1 cellular context compared by ENCODE assay signal in the genomic region with DNA sequence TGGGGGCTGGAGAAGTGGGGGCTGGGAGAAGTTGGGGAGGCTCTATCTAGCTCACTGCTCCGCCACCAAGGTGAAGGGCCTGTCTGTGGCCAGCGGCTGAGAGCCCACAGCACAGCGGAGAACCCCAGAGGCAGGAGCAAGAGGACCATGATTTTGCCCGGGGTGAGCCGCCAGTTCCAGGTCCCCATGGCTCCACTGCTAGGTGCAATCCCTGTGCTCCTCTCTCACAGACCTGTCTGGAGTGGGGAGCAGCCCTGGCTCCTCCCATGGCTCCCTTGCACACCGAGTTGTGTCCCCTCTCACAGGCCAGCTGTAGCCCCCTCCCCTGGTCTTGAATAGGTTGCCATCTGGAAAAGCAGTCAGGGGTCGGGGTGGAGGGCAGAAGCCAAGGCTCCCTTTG.
TF ChIP-seq lines count a peak whose summit lies in the region.

No MANE protein-coding gene starts in this region.

TF ChIP-seq in H1, 55 proteins besides CTCF, POLR2A, EP300 and RAD21:
- TF ChIP-seq RXRA (IDR thresholded peaks at IDR 0.05; ENCODE audit: insufficient read depth, low read depth, low read length) (no peak), BACH1 (IDR thresholded peaks at IDR 0.05; ENCODE audit: low read length) (no peak), KDM1A (IDR thresholded peaks at IDR 0.05; ENCODE audit: borderline replicate concordance, low read length) (no peak), ZNF274 (IDR thresholded peaks at IDR 0.05; ENCODE audit: borderline replicate concordance, extremely low read depth, low read length) (no peak), JUN (IDR thresholded peaks at IDR 0.05; ENCODE audit: low read depth, low read length) (no peak), EZH2 (IDR thresholded peaks at IDR 0.05; ENCODE audit: low read depth, low read length, severe bottlenecking) (no peak), RNF2 (IDR thresholded peaks at IDR 0.05; ENCODE audit: borderline replicate concordance, low read depth, low read length, missing control alignments, poor library complexity, severe bottlenecking) (no peak), POU5F1 (IDR thresholded peaks at IDR 0.05; ENCODE audit: low read depth, low read length) (no peak), RFX5 (IDR thresholded peaks at IDR 0.05; ENCODE audit: borderline replicate concordance, low read depth, low read length) (no peak)
- TF ChIP-seq, protein P1, sequence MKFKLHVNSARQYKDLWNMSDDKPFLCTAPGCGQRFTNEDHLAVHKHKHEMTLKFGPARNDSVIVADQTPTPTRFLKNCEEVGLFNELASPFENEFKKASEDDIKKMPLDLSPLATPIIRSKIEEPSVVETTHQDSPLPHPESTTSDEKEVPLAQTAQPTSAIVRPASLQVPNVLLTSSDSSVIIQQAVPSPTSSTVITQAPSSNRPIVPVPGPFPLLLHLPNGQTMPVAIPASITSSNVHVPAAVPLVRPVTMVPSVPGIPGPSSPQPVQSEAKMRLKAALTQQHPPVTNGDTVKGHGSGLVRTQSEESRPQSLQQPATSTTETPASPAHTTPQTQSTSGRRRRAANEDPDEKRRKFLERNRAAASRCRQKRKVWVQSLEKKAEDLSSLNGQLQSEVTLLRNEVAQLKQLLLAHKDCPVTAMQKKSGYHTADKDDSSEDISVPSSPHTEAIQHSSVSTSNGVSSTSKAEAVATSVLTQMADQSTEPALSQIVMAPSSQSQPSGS (IDR thresholded peaks at IDR 0.05; ENCODE audit: low read length) = no peak
TF ChIP-seq in H1: peak in this region for 0.
